In the genomic region with DNA sequence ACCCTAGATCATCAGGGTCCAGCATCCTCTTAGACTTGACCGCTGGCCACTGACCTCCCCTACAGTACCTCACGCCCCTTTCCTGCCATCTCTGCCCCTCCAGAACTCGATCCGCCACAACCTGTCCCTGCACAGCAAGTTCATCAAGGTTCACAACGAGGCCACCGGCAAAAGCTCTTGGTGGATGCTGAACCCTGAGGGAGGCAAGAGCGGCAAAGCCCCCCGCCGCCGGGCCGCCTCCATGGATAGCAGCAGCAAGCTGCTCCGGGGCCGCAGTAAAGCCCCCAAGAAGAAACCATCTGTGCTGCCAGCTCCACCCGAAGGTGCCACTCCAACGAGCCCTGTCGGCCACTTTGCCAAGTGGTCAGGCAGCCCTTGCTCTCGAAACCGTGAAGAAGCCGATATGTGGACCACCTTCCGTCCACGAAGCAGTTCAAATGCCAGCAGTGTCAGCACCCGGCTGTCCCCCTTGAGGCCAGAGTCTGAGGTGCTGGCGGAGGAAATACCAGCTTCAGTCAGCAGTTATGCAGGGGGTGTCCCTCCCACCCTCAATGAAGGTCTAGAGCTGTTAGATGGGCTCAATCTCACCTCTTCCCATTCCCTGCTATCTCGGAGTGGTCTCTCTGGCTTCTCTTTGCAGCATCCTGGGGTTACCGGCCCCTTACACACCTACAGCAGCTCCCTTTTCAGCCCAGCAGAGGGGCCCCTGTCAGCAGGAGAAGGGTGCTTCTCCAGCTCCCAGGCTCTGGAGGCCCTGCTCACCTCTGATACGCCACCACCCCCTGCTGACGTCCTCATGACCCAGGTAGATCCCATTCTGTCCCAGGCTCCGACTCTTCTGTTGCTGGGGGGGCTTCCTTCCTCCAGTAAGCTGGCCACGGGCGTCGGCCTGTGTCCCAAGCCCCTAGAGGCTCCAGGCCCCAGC, we compare ENCODE assay signal across 2 cellular contexts.
TF ChIP-seq lines count a peak whose summit lies in the region.

No MANE protein-coding gene starts in this region.

TF ChIP-seq in SK-N-SH, 30 proteins besides CTCF, POLR2A, EP300 and RAD21 (continued from another document):
- TF ChIP-seq, protein P1, sequence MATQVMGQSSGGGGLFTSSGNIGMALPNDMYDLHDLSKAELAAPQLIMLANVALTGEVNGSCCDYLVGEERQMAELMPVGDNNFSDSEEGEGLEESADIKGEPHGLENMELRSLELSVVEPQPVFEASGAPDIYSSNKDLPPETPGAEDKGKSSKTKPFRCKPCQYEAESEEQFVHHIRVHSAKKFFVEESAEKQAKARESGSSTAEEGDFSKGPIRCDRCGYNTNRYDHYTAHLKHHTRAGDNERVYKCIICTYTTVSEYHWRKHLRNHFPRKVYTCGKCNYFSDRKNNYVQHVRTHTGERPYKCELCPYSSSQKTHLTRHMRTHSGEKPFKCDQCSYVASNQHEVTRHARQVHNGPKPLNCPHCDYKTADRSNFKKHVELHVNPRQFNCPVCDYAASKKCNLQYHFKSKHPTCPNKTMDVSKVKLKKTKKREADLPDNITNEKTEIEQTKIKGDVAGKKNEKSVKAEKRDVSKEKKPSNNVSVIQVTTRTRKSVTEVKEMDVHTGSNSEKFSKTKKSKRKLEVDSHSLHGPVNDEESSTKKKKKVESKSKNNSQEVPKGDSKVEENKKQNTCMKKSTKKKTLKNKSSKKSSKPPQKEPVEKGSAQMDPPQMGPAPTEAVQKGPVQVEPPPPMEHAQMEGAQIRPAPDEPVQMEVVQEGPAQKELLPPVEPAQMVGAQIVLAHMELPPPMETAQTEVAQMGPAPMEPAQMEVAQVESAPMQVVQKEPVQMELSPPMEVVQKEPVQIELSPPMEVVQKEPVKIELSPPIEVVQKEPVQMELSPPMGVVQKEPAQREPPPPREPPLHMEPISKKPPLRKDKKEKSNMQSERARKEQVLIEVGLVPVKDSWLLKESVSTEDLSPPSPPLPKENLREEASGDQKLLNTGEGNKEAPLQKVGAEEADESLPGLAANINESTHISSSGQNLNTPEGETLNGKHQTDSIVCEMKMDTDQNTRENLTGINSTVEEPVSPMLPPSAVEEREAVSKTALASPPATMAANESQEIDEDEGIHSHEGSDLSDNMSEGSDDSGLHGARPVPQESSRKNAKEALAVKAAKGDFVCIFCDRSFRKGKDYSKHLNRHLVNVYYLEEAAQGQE (IDR thresholded peaks at IDR 0.05; ENCODE audit: low read depth, low read length), result no peak
- TF ChIP-seq FOSL2 (IDR thresholded peaks at IDR 0.05; ENCODE audit: borderline replicate concordance, low read depth) (no peak), YY1 (IDR thresholded peaks at IDR 0.05; ENCODE audit: low read depth) (no peak), TCF12 (IDR thresholded peaks at IDR 0.05) (no peak), TAF1 (IDR thresholded peaks at IDR 0.05; ENCODE audit: borderline replicate concordance, low read depth, low read length) (no peak), RFX5 (IDR thresholded peaks at IDR 0.05; ENCODE audit: low read length) (no peak), PBX3 (IDR thresholded peaks at IDR 0.05) (no peak), CHD2 (IDR thresholded peaks at IDR 0.05; ENCODE audit: low read length, partially characterized antibody) (no peak), FOXJ3 (CRISPR knock-in tag; IDR thresholded peaks at IDR 0.05) (no peak), USF2 (IDR thresholded peaks at IDR 0.05; ENCODE audit: borderline replicate concordance, low read depth, low read length) (no peak), GATA2 (CRISPR knock-in tag; IDR thresholded peaks at IDR 0.05) (no peak)

TF ChIP-seq in SK-N-SH treated with all-trans-retinoic acid at 6 μM for 48 hours, 23 proteins besides CTCF, POLR2A, EP300 and RAD21 (continued from another document):
- TF ChIP-seq, protein P2, sequence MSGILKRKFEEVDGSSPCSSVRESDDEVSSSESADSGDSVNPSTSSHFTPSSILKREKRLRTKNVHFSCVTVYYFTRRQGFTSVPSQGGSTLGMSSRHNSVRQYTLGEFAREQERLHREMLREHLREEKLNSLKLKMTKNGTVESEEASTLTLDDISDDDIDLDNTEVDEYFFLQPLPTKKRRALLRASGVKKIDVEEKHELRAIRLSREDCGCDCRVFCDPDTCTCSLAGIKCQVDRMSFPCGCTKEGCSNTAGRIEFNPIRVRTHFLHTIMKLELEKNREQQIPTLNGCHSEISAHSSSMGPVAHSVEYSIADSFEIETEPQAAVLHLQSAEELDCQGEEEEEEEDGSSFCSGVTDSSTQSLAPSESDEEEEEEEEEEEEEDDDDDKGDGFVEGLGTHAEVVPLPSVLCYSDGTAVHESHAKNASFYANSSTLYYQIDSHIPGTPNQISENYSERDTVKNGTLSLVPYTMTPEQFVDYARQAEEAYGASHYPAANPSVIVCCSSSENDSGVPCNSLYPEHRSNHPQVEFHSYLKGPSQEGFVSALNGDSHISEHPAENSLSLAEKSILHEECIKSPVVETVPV (CRISPR knock-in tag; IDR thresholded peaks at IDR 0.05), result no peak
- TF ChIP-seq RARB (CRISPR knock-in tag; IDR thresholded peaks at IDR 0.05), result no peak
- no peak for TF ChIP-seq ZNF8 (CRISPR knock-in tag; IDR thresholded peaks at IDR 0.05)
- TF ChIP-seq GLIS3 (CRISPR knock-in tag; IDR thresholded peaks at IDR 0.05), result no peak
- TF ChIP-seq, protein P3, sequence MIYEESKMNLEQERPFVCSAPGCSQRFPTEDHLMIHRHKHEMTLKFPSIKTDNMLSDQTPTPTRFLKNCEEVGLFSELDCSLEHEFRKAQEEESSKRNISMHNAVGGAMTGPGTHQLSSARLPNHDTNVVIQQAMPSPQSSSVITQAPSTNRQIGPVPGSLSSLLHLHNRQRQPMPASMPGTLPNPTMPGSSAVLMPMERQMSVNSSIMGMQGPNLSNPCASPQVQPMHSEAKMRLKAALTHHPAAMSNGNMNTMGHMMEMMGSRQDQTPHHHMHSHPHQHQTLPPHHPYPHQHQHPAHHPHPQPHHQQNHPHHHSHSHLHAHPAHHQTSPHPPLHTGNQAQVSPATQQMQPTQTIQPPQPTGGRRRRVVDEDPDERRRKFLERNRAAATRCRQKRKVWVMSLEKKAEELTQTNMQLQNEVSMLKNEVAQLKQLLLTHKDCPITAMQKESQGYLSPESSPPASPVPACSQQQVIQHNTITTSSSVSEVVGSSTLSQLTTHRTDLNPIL (CRISPR knock-in tag; IDR thresholded peaks at IDR 0.05; ENCODE audit: low read depth), result no peak
- TF ChIP-seq ZFP3 (CRISPR knock-in tag; IDR thresholded peaks at IDR 0.05), result no peak
- TF ChIP-seq, protein P4, sequence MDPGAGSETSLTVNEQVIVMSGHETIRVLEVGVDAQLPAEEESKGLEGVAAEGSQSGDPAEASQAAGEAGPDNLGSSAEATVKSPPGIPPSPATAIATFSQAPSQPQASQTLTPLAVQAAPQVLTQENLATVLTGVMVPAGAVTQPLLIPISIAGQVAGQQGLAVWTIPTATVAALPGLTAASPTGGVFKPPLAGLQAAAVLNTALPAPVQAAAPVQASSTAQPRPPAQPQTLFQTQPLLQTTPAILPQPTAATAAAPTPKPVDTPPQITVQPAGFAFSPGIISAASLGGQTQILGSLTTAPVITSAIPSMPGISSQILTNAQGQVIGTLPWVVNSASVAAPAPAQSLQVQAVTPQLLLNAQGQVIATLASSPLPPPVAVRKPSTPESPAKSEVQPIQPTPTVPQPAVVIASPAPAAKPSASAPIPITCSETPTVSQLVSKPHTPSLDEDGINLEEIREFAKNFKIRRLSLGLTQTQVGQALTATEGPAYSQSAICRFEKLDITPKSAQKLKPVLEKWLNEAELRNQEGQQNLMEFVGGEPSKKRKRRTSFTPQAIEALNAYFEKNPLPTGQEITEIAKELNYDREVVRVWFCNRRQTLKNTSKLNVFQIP (CRISPR knock-in tag; IDR thresholded peaks at IDR 0.05; ENCODE audit: borderline replicate concordance, low read depth), result no peak
- TF ChIP-seq ZFP30 (CRISPR knock-in tag; IDR thresholded peaks at IDR 0.05), result no peak
- no peak for TF ChIP-seq ARNTL (CRISPR knock-in tag; IDR thresholded peaks at IDR 0.05; ENCODE audit: borderline replicate concordance, low read depth)
